ENCODE assay signal across 1 cellular context in genomic region chr2:120765911-120766757, GRCh38.
A peak's percentile ranks its signal among the peaks of the same experiment; 100 is the strongest.
TF ChIP-seq lines count a peak whose summit lies in the region.

No MANE protein-coding gene starts in this region.

TF ChIP-seq in IMR-90, 13 proteins besides CTCF, POLR2A, EP300 and RAD21:
- TF ChIP-seq ELK1 (IDR thresholded peaks at IDR 0.05; ENCODE audit: borderline replicate concordance, low read depth, low read length), result no peak
- TF ChIP-seq MAZ (IDR thresholded peaks at IDR 0.05; ENCODE audit: borderline replicate concordance, low read depth, low read length), result peak; percentile 79
- TF ChIP-seq MAFK (IDR thresholded peaks at IDR 0.05; ENCODE audit: low read depth, low read length), result no peak; the same call in 1 of the 2 replicates
- no peak for TF ChIP-seq RFX5 (IDR thresholded peaks at IDR 0.05; ENCODE audit: low read depth, low read length)
- peak; percentile 70 for TF ChIP-seq FOS (IDR thresholded peaks at IDR 0.05; ENCODE audit: low read depth, low read length)
- peak; percentile 21; the same call in 1 of the 2 replicates for TF ChIP-seq NFE2L2 (IDR thresholded peaks at IDR 0.05; ENCODE audit: low read depth, low read length)
- TF ChIP-seq SMC3 (IDR thresholded peaks at IDR 0.05; ENCODE audit: low read depth, low read length), result no peak
- TF ChIP-seq BHLHE40 (IDR thresholded peaks at IDR 0.05; ENCODE audit: low read depth, low read length), result no peak
- peak; percentile 51 for TF ChIP-seq USF2 (IDR thresholded peaks at IDR 0.05; ENCODE audit: low read depth, low read length)
- no peak; the same call in 1 of the 2 replicates for TF ChIP-seq MXI1 (IDR thresholded peaks at IDR 0.05; ENCODE audit: borderline replicate concordance, low read depth, low read length)
- peak; percentile 92 for TF ChIP-seq CEBPB (IDR thresholded peaks at IDR 0.05; ENCODE audit: low read depth, low read length)
- peak; percentile 71 for TF ChIP-seq RCOR1 (IDR thresholded peaks at IDR 0.05; ENCODE audit: insufficient replicate concordance, low read length)
- peak; percentile 3; the same call in 1 of the 2 replicates for TF ChIP-seq CHD1 (IDR thresholded peaks at IDR 0.05; ENCODE audit: low read depth, low read length)
TF ChIP-seq in IMR-90: peak in this region for 7.
